In genomic region chr16:57084996-57085395, GRCh38 we compare ENCODE assay signal across 20 cellular contexts. TPM values are rescaled to one million over a fixed set of nuclear protein-coding genes. Genes with fewer than 3 reads are reported as not detected.
DNase-seq lines count a peak whose midpoint lies in the region; ATAC-seq and TF ChIP-seq lines count a peak whose summit lies in the region.
"Had no signal": no experiment of that assay in that cellular context is flagged by ENCODE, and none has a peak within 500 bp of the region (broad histone marks: within the 10 kb centered on the region; RNA-seq: fewer than 3 reads in every experiment).

No MANE protein-coding gene starts in this region.

- H3K4me3 Mint-ChIP-seq in activated naive CD8-positive, alpha-beta T cell = no peak overlapping the region
- no peak overlapping the region for H3K4me3 Mint-ChIP-seq in activated naive CD8-positive, alpha-beta T cell treated with anti-CD3 and anti-CD28 coated beads, Interleukin-2, amount 50 U/mL, for 24 hours
- H3K4me3 Mint-ChIP-seq in T-helper 17 cell = no peak overlapping the region
- H3K4me3 Mint-ChIP-seq: activated CD8-positive, alpha-beta T cell treated with anti-CD3 and anti-CD28 coated beads for 36 hours; activated T-cell treated with anti-CD3 and anti-CD28 coated beads, Interleukin-2, amount 50 U/mL, for 72 hours; CD4-positive, CD25-positive, alpha-beta regulatory T cell; T-helper 2 cell treated with Interferon-gamma antibody and Interleukin-4, amounts not matched to agents 5 μg/mL and 100 μg/mL, for 36 hours; WTC11 had no signal

- H3K27me3 ChIP-seq in upper lobe of right lung = no peaks in the 10 kb centered on the region
- H3K27me3 ChIP-seq in effector memory CD4-positive, alpha-beta T cell (replicated peaks; ENCODE audit: control insufficient read depth, insufficient read depth, low read length, poor library complexity, severe bottlenecking) = no peaks in the 10 kb centered on the region
- H3K27me3 ChIP-seq: body of pancreas, esophagus muscularis mucosa, gastrocnemius medialis had no signal

- peak overlapping the region; percentile 3 for H3K27ac ChIP-seq in upper lobe of right lung
- no peak overlapping the region for H3K27ac ChIP-seq in effector memory CD4-positive, alpha-beta T cell (ENCODE audit: insufficient read depth, low read length, poor library complexity, severe bottlenecking)
- H3K27ac ChIP-seq: esophagus muscularis mucosa, gastrocnemius medialis, parathyroid adenoma had no signal

- ATAC-seq in activated naive CD8-positive, alpha-beta T cell treated with anti-CD3 and anti-CD28 coated beads, Interleukin-2, amount 50 U/mL, for 24 hours = no peak
- ATAC-seq in T-helper 17 cell = no peak
- no peak for ATAC-seq in upper lobe of right lung
- no peak for ATAC-seq in GM18870 (IDR thresholded peaks at IDR 0.05; ENCODE audit: unreplicated experiment)
- no peak for ATAC-seq in GM21723 (IDR thresholded peaks at IDR 0.05; ENCODE audit: unreplicated experiment)

- H3K36me3 ChIP-seq in upper lobe of right lung = no peaks in the 10 kb centered on the region
- peaks cover 35% of the 10 kb centered on the region for H3K36me3 ChIP-seq in effector memory CD4-positive, alpha-beta T cell (ENCODE audit: control insufficient read depth, insufficient read depth, low read length)
- H3K36me3 ChIP-seq: gastrocnemius medialis had no signal

- peak overlapping the region; percentile 70 for H3K27ac Mint-ChIP-seq in activated naive CD8-positive, alpha-beta T cell
- no peak overlapping the region for H3K27ac Mint-ChIP-seq in activated naive CD8-positive, alpha-beta T cell treated with anti-CD3 and anti-CD28 coated beads, Interleukin-2, amount 50 U/mL, for 24 hours
- H3K27ac Mint-ChIP-seq in T-helper 17 cell = peak overlapping the region; percentile 73
- H3K27ac Mint-ChIP-seq: activated T-cell treated with anti-CD3 and anti-CD28 coated beads, Interleukin-2, amount 50 U/mL, for 72 hours; T-helper 2 cell treated with Interferon-gamma antibody and Interleukin-4, amounts not matched to agents 5 μg/mL and 100 μg/mL, for 36 hours; WTC11 had no signal

- intact Hi-C loops in upper lobe of right lung (cut with DNase I) = loop anchor here (5.0 kb wide), 1 partner anchor 82 kb away; no protein-coding TSS in a partner anchor

- no peaks in the 10 kb centered on the region for H3K9me3 ChIP-seq in T-helper 17 cell (ENCODE audit: control insufficient read depth, low read length, poor library complexity, severe bottlenecking)
- H3K9me3 ChIP-seq in upper lobe of right lung = no peaks in the 10 kb centered on the region
- no peaks in the 10 kb centered on the region for H3K9me3 ChIP-seq in effector memory CD4-positive, alpha-beta T cell (ENCODE audit: control insufficient read depth, low read length)
- H3K9me3 ChIP-seq: body of pancreas, esophagus muscularis mucosa, gastrocnemius medialis had no signal

- H3K4me1 Mint-ChIP-seq in activated naive CD8-positive, alpha-beta T cell (ENCODE audit: low read depth) = peaks cover 11% of the 10 kb centered on the region
- H3K4me1 Mint-ChIP-seq in activated naive CD8-positive, alpha-beta T cell treated with anti-CD3 and anti-CD28 coated beads, Interleukin-2, amount 50 U/mL, for 24 hours = peaks cover 9% of the 10 kb centered on the region
- H3K4me1 Mint-ChIP-seq in T-helper 17 cell = peaks cover 13% of the 10 kb centered on the region

- no peaks in the 10 kb centered on the region for H3K36me3 Mint-ChIP-seq in activated naive CD8-positive, alpha-beta T cell
- peaks cover 7% of the 10 kb centered on the region for H3K36me3 Mint-ChIP-seq in activated naive CD8-positive, alpha-beta T cell treated with anti-CD3 and anti-CD28 coated beads, Interleukin-2, amount 50 U/mL, for 24 hours (ENCODE audit: low read depth)
- H3K36me3 Mint-ChIP-seq in T-helper 17 cell (ENCODE audit: low read depth) = no peaks in the 10 kb centered on the region
- H3K36me3 Mint-ChIP-seq: WTC11 had no signal

- H3K4me3 ChIP-seq in upper lobe of right lung = no peak overlapping the region
- no peak overlapping the region for H3K4me3 ChIP-seq in effector memory CD4-positive, alpha-beta T cell (ENCODE audit: insufficient read depth, low read depth, low read length, poor library complexity, severe bottlenecking)
- H3K4me3 ChIP-seq: body of pancreas, esophagus muscularis mucosa, gastrocnemius medialis, GM12878 had no signal

- H3K27me3 Mint-ChIP-seq in activated naive CD8-positive, alpha-beta T cell = no peaks in the 10 kb centered on the region
- no peaks in the 10 kb centered on the region for H3K27me3 Mint-ChIP-seq in activated naive CD8-positive, alpha-beta T cell treated with anti-CD3 and anti-CD28 coated beads, Interleukin-2, amount 50 U/mL, for 24 hours
- no peaks in the 10 kb centered on the region for H3K27me3 Mint-ChIP-seq in T-helper 17 cell
- H3K27me3 Mint-ChIP-seq: activated CD8-positive, alpha-beta T cell treated with anti-CD3 and anti-CD28 coated beads for 36 hours had no signal

- H3K4me1 ChIP-seq in upper lobe of right lung = peaks cover 9% of the 10 kb centered on the region
- peaks cover 4% of the 10 kb centered on the region for H3K4me1 ChIP-seq in effector memory CD4-positive, alpha-beta T cell (ENCODE audit: control insufficient read depth, insufficient read depth, low read length, poor library complexity, severe bottlenecking)
- H3K4me1 ChIP-seq: gastrocnemius medialis, parathyroid adenoma had no signal

- no peaks in the 10 kb centered on the region for H3K9me3 Mint-ChIP-seq in activated naive CD8-positive, alpha-beta T cell (ENCODE audit: low read depth)
- no peaks in the 10 kb centered on the region for H3K9me3 Mint-ChIP-seq in activated naive CD8-positive, alpha-beta T cell treated with anti-CD3 and anti-CD28 coated beads, Interleukin-2, amount 50 U/mL, for 24 hours
- H3K9me3 Mint-ChIP-seq: activated CD8-positive, alpha-beta T cell treated with anti-CD3 and anti-CD28 coated beads for 36 hours; activated T-cell treated with anti-CD3 and anti-CD28 coated beads, Interleukin-2, amount 50 U/mL, for 72 hours; CD4-positive, CD25-positive, alpha-beta regulatory T cell; T-helper 2 cell treated with Interferon-gamma antibody and Interleukin-4, amounts not matched to agents 5 μg/mL and 100 μg/mL, for 36 hours; WTC11 had no signal

- no peak for DNase-seq in activated naive CD8-positive, alpha-beta T cell treated with anti-CD3 and anti-CD28 coated beads, Interleukin-2, amount 50 U/mL, for 24 hours
- DNase-seq in NOMO-1 (lab: John Stamatoyannopoulos, UW; ENCODE audit: unreplicated experiment in 2 of 2) (peak; percentile 81 to 90), T-helper 17 cell (no peak), upper lobe of right lung (no peak)
- DNase-seq in effector memory CD4-positive, alpha-beta T cell = no peak
- DNase-seq: DMS153, NCI-H524 treated with DMSO at 0.1 percent for 48 hours had no signal

- TF ChIP-seq CTCF in upper lobe of right lung (IDR thresholded peaks at IDR 0.05) = no peak

RNA-seq across cellular contexts. Expression of gene CPNE2, which starts 7.4 kb away (rescaled TPM):
- total RNA-seq in T-helper 17 cell (1 to 10 TPM; 2.4 to 4.4 TPM), upper lobe of right lung (64.5 TPM)

Comparison
In these comparisons a context has a peak if more than half of its experiments do, and no peak if none do; other contexts are left out.
1. DNase-seq: peak in NOMO-1 (2 of 2); none in activated naive CD8-positive, alpha-beta T cell treated with anti-CD3 and anti-CD28 coated beads, Interleukin-2, amount 50 U/mL, for 24 hours (single experiment), T-helper 17 cell (0 of 3), upper lobe of right lung (single experiment) and effector memory CD4-positive, alpha-beta T cell (0 of 3).
2. RNA of gene CPNE2, which starts 7.4 kb away (total RNA-seq): 64.5 TPM in upper lobe of right lung (single experiment); 2.4 to 4.4 TPM in T-helper 17 cell; every median in the first group is over 10 times any median in the second.